17 cellular contexts compared by ENCODE assay signal in genomic region chr6:44462335-44462734, GRCh38.
DNase-seq lines count a peak whose midpoint lies in the region; ATAC-seq and TF ChIP-seq lines count a peak whose summit lies in the region.
"Had no signal": no experiment of that assay in that cellular context is flagged by ENCODE, and none has a peak within 500 bp of the region (broad histone marks: within the 10 kb centered on the region; RNA-seq: fewer than 3 reads in every experiment).

No MANE protein-coding gene starts in this region.

- no peaks in the 10 kb centered on the region for H3K9me3 Mint-ChIP-seq in WTC11
- H3K9me3 Mint-ChIP-seq: CD4-positive, alpha-beta T cell; HFFc6; IgD-negative memory B cell had no signal

- peaks cover 5% of the 10 kb centered on the region for H3K4me1 Mint-ChIP-seq in WTC11
- H3K4me1 Mint-ChIP-seq: B cell had no signal

- in situ Hi-C loops in GM13976 (cut with MboI; ENCODE audit: low sequenced_read_pairs, unreplicated experiment): no loop called here

- POLR2A ChIA-PET in WTC11 (lab: Charles Lee): no interaction called here

- H3K4me3 Mint-ChIP-seq in WTC11: no peak overlapping the region
- H3K4me3 Mint-ChIP-seq: B cell; CD4-positive, alpha-beta T cell; HFFc6; IgD-negative memory B cell had no signal

- no peaks in the 10 kb centered on the region for H3K36me3 Mint-ChIP-seq in WTC11
- H3K36me3 Mint-ChIP-seq: IgD-negative memory B cell had no signal

- ATAC-seq in WTC11: no peak
- no peak for ATAC-seq in left lobe of liver
- no peak for ATAC-seq in HG03457 (IDR thresholded peaks at IDR 0.05; ENCODE audit: unreplicated experiment)

- CTCF ChIA-PET in WTC11 (lab: Charles Lee): interaction anchor here (1.2 to 1.5 kb wide), 1 partner anchor 13 kb away, joined by 4 to 7 read pairs; no protein-coding TSS in a partner anchor

- peak; percentile 3 for DNase-seq in GM13976 (ENCODE audit: low spot score)
- no peak for DNase-seq in WTC11 (ENCODE audit: low spot score)
- peak; percentile 36 for DNase-seq in left lobe of liver (ENCODE audit: low spot score)
- no peak for DNase-seq in DMS79 (lab: John Stamatoyannopoulos, UW)
- no peak for DNase-seq in GDM1 (lab: John Stamatoyannopoulos, UW)
- DNase-seq in amygdala (lab: John Stamatoyannopoulos, UW): no peak
- DNase-seq: CD4-positive, alpha-beta T cell; DND-41; EL; GM23248; HCEC 1CT; HFFc6; Kasumi-1; KG1 had no signal

- peak overlapping the region; percentile 84; the same call in 1 of the 2 replicates for H3K27ac Mint-ChIP-seq in WTC11
- H3K27ac Mint-ChIP-seq: B cell; CD4-positive, alpha-beta T cell; HFFc6; IgD-negative memory B cell had no signal

- TF ChIP-seq CTCF in GM13976 (IDR thresholded peaks at IDR 0.05; ENCODE audit: borderline replicate concordance, control extremely low read depth, extremely low read depth, insufficient read depth, missing control alignments): no peak
- TF ChIP-seq CTCF in WTC11 (IDR thresholded peaks at IDR 0.05): no peak

- H3K27me3 Mint-ChIP-seq in WTC11 (ENCODE audit: low read depth): no peaks in the 10 kb centered on the region; the same call in 1 of the 2 replicates

TF ChIP-seq in WTC11, 78 proteins besides CTCF, POLR2A, EP300 and RAD21 (continues in another document):
- TF ChIP-seq, protein P1, sequence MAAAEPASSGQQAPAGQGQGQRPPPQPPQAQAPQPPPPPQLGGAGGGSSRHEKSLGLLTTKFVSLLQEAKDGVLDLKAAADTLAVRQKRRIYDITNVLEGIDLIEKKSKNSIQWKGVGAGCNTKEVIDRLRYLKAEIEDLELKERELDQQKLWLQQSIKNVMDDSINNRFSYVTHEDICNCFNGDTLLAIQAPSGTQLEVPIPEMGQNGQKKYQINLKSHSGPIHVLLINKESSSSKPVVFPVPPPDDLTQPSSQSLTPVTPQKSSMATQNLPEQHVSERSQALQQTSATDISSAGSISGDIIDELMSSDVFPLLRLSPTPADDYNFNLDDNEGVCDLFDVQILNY (CRISPR knock-in tag; IDR thresholded peaks at IDR 0.05): no peak
- TF ChIP-seq, protein P2, sequence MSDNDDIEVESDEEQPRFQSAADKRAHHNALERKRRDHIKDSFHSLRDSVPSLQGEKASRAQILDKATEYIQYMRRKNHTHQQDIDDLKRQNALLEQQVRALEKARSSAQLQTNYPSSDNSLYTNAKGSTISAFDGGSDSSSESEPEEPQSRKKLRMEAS (CRISPR knock-in tag; IDR thresholded peaks at IDR 0.05): no peak
- TF ChIP-seq ZNF512 (CRISPR knock-in tag; IDR thresholded peaks at IDR 0.05; ENCODE audit: borderline replicate concordance): no peak
- TF ChIP-seq STAT6 (CRISPR knock-in tag; conservative IDR thresholded peaks at IDR 0.05; ENCODE audit: low read depth): no peak
- no peak for TF ChIP-seq ZNF263 (CRISPR knock-in tag; IDR thresholded peaks at IDR 0.05; ENCODE audit: low read depth)
- TF ChIP-seq JAZF1 (CRISPR knock-in tag; IDR thresholded peaks at IDR 0.05): no peak
- TF ChIP-seq, protein P3, sequence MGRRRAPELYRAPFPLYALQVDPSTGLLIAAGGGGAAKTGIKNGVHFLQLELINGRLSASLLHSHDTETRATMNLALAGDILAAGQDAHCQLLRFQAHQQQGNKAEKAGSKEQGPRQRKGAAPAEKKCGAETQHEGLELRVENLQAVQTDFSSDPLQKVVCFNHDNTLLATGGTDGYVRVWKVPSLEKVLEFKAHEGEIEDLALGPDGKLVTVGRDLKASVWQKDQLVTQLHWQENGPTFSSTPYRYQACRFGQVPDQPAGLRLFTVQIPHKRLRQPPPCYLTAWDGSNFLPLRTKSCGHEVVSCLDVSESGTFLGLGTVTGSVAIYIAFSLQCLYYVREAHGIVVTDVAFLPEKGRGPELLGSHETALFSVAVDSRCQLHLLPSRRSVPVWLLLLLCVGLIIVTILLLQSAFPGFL (CRISPR knock-in tag; IDR thresholded peaks at IDR 0.05; ENCODE audit: borderline replicate concordance): no peak
- no peak for TF ChIP-seq RORB (CRISPR knock-in tag; IDR thresholded peaks at IDR 0.05)
- TF ChIP-seq ETV6 (CRISPR knock-in tag; IDR thresholded peaks at IDR 0.05): no peak
- no peak for TF ChIP-seq ZNF281 (CRISPR knock-in tag; IDR thresholded peaks at IDR 0.05)
- TF ChIP-seq GTF2I (CRISPR knock-in tag; conservative IDR thresholded peaks at IDR 0.05): no peak
- no peak for TF ChIP-seq AR (CRISPR knock-in tag; IDR thresholded peaks at IDR 0.05)

Comparison
In these comparisons a context has a peak if more than half of its experiments do, and no peak if none do; other contexts are left out.
1. DNase-seq: peak in GM13976 (single experiment) and left lobe of liver (single experiment); none in WTC11 (single experiment), DMS79 (single experiment), GDM1 (single experiment) and amygdala (0 of 56).